ENCODE assay signal across 9 cellular contexts in the genomic region with DNA sequence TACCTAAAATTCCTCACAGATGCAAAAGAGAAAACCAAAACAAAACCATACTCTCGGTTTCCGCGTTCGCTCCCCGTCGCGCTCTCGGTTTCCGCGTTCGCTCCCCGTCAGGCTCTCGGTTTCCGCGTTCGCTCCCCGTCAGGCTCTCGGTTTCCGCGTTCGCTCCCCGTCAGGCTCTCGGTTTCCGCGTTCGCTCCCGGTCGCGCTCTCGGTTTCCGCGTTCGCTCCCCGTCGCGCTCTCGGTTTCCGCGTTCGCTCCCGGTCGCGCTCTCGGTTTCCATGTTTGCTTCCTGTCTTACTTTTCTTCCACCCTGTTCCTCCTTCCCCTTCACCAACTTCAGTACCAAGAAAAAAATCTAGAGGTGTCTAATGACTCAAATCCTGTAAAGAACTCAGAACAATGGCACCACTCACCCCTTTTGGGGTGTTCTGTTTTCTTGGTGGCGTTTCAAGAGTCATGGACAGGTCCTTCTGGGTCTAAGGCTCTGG. TPM values are rescaled to one million over a fixed set of nuclear protein-coding genes. Genes with fewer than 3 reads are reported as not detected.
DNase-seq lines count a peak whose midpoint lies in the region; ATAC-seq and TF ChIP-seq lines count a peak whose summit lies in the region.
"Not testable (repeated sequence)": the region's sequence is repeated elsewhere in the genome, so short reads cannot be mapped to it uniquely, and the experiment has no call there.
"Had no signal": no experiment of that assay in that cellular context is flagged by ENCODE, and none has a peak within 500 bp of the region (broad histone marks: within the 10 kb centered on the region; RNA-seq: fewer than 3 reads in every experiment).

No MANE protein-coding gene starts in this region.

- intact Hi-C loops in dorsolateral prefrontal cortex (cut with DNase I) = not testable (repeated sequence)

- not testable (repeated sequence) for H2AK5ac ChIP-seq in trophoblast cell (ENCODE audit: low read length)

- TF ChIP-seq EP300 in tibial nerve (IDR thresholded peaks at IDR 0.05) = not testable (repeated sequence)

- not testable (repeated sequence) for H3K4me1 ChIP-seq in CD4-positive, CD25-positive, alpha-beta regulatory T cell (ENCODE audit: control insufficient read depth, insufficient read depth, low read length, poor library complexity, severe bottlenecking); trophoblast cell (ENCODE audit: control insufficient read depth in 1 of 2, insufficient read depth in 2 of 2, low read length in 2 of 2); tibial nerve

- not testable (repeated sequence) for H2BK12ac ChIP-seq in trophoblast cell (ENCODE audit: low read length)

- not testable (repeated sequence) for H3K9ac ChIP-seq in trophoblast cell (ENCODE audit: low read length)

- not testable (repeated sequence) for ATAC-seq in CD4-positive, CD25-positive, alpha-beta regulatory T cell (ENCODE audit: low read depth in 2 of 2); memory B cell (ENCODE audit: low read depth)

- not testable (repeated sequence) for H3K27me3 ChIP-seq in CD4-positive, CD25-positive, alpha-beta regulatory T cell (ENCODE audit: control insufficient read depth, insufficient read depth, low read length); MG63; trophoblast cell (ENCODE audit: insufficient read depth, low read length)
- H3K27me3 ChIP-seq in dorsolateral prefrontal cortex (peaks cover 0 to 68% (median 26%) of the 10 kb centered on the region in 45 donors), tibial nerve (peaks cover 0 to 48% of the 10 kb centered on the region in 2 donors)

- H3K4me3 Mint-ChIP-seq in CD4-positive, CD25-positive, alpha-beta regulatory T cell = peak overlapping the region; percentile 85 to 98 (median 90)
- peak overlapping the region; percentile 75 for H3K4me3 Mint-ChIP-seq in glutamatergic neuron (ENCODE audit: unreplicated experiment)
- peak overlapping the region; percentile 86 for H3K4me3 Mint-ChIP-seq in memory B cell

- not testable (repeated sequence) for H3K9me3 ChIP-seq in CD4-positive, CD25-positive, alpha-beta regulatory T cell (ENCODE audit: control insufficient read depth in 2 of 2, low read length in 2 of 2); MG63; trophoblast cell (ENCODE audit: insufficient read depth, low read depth, low read length); tibial nerve

- H2BK5ac ChIP-seq in trophoblast cell (ENCODE audit: low read depth, low read length, poor library complexity) = not testable (repeated sequence)

- peak overlapping the region; percentile 74 to 95 (median 94) for H3K27ac Mint-ChIP-seq in CD4-positive, CD25-positive, alpha-beta regulatory T cell
- H3K27ac Mint-ChIP-seq in glutamatergic neuron (ENCODE audit: unreplicated experiment) = not testable (repeated sequence)
- H3K27ac Mint-ChIP-seq in memory B cell = peak overlapping the region; percentile 16

- not testable (repeated sequence) for H3K27me3 Mint-ChIP-seq in CD4-positive, CD25-positive, alpha-beta regulatory T cell; glutamatergic neuron (ENCODE audit: unreplicated experiment); memory B cell

- not testable (repeated sequence) for TF ChIP-seq CTCF in dorsolateral prefrontal cortex (IDR thresholded peaks at IDR 0.05 in 54 of 56, conservative IDR thresholded peaks at IDR 0.05 in 2 of 56; ENCODE audit: low read depth in 1 of 56, partially characterized antibody in 56 of 56); glutamatergic neuron (IDR thresholded peaks at IDR 0.05; ENCODE audit: partially characterized antibody, unreplicated experiment); tibial nerve (IDR thresholded peaks at IDR 0.05)

- not testable (repeated sequence) for H3K79me1 ChIP-seq in trophoblast cell (ENCODE audit: low read length)

- peak overlapping the region; percentile 58 for H4K8ac ChIP-seq in trophoblast cell (ENCODE audit: low read depth, low read length)

- H4K91ac ChIP-seq in trophoblast cell (ENCODE audit: low read depth, low read length) = peak overlapping the region; percentile 18

- H3K4me3 ChIP-seq in CD4-positive, CD25-positive, alpha-beta regulatory T cell (ENCODE audit: low read depth, low read length) = peak overlapping the region; percentile 92
- peak overlapping the region; percentile 49 for H3K4me3 ChIP-seq in MG63
- H3K4me3 ChIP-seq in dorsolateral prefrontal cortex = peak overlapping the region in 42 of 59 donors; percentile 3 to 59 (median 29)
- H3K4me3 ChIP-seq in trophoblast cell (ENCODE audit: low read depth, low read length) = peak overlapping the region; percentile 64
- H3K4me3 ChIP-seq in tibial nerve = peak overlapping the region; percentile 18 to 42 (median 32)

- H2BK120ac ChIP-seq in trophoblast cell (ENCODE audit: insufficient read depth, low read length, poor library complexity) = peak overlapping the region; percentile 57

- not testable (repeated sequence) for H3K23ac ChIP-seq in trophoblast cell (ENCODE audit: low read length)

- no CpG with 5 or more reads among the region's 45 CpGs for WGBS in trophoblast cell (ENCODE audit: extremely low coverage, insufficient coverage, insufficient read length)
- WGBS in tibial nerve, 2 donors = 4 to 8% methylated on average over 43 to 45 of the region's 45 CpGs

- H3K18ac ChIP-seq in trophoblast cell (ENCODE audit: low read length) = not testable (repeated sequence)

- H3K9me3 Mint-ChIP-seq in CD4-positive, CD25-positive, alpha-beta regulatory T cell; glutamatergic neuron (ENCODE audit: unreplicated experiment); memory B cell: not testable (repeated sequence)

- peaks cover 5 to 31% (median 16%) of the 10 kb centered on the region in 4 donors for H3K4me1 Mint-ChIP-seq in CD4-positive, CD25-positive, alpha-beta regulatory T cell
- not testable (repeated sequence) for H3K4me1 Mint-ChIP-seq in glutamatergic neuron (ENCODE audit: low read depth, unreplicated experiment); memory B cell

- TF ChIP-seq POLR2A in tibial nerve (IDR thresholded peaks at IDR 0.05) = not testable (repeated sequence)

- not testable (repeated sequence) for H4K12ac ChIP-seq in trophoblast cell (ENCODE audit: low read depth, low read length)

- not testable (repeated sequence) for H3K36me3 Mint-ChIP-seq in CD4-positive, CD25-positive, alpha-beta regulatory T cell; memory B cell
- H3K36me3 Mint-ChIP-seq in glutamatergic neuron (ENCODE audit: unreplicated experiment) = peaks cover 12% of the 10 kb centered on the region

- H3K27ac ChIP-seq in CD4-positive, CD25-positive, alpha-beta regulatory T cell (ENCODE audit: insufficient read depth, low read length, poor library complexity, severe bottlenecking) = peak overlapping the region; percentile 67
- H3K27ac ChIP-seq in dorsolateral prefrontal cortex; trophoblast cell (ENCODE audit: low read depth, low read length): not testable (repeated sequence)
- H3K27ac ChIP-seq in tibial nerve = peak overlapping the region in 1 of 4 donors; percentile 26

- peak overlapping the region; percentile 45 for H2AFZ ChIP-seq in trophoblast cell (ENCODE audit: insufficient read depth, low read length, poor library complexity)

- DNase-seq in CD4-positive, CD25-positive, alpha-beta regulatory T cell = peak in 2 of 3 donors; percentile 23 to 27
- DNase-seq in MG63; dorsolateral prefrontal cortex; glutamatergic neuron; memory B cell (ENCODE audit: low spot score in 2 of 2); trophoblast cell; tibial nerve (ENCODE audit: low spot score in 2 of 2): not testable (repeated sequence)
- DNase-seq in activated naive CD4-positive, alpha-beta T cell treated with Interleukin-2 at 50 U/mL for 16 hours = peak; percentile 17

- H3K4ac ChIP-seq in trophoblast cell (ENCODE audit: low read depth, low read length) = not testable (repeated sequence)

- H3K14ac ChIP-seq in trophoblast cell (ENCODE audit: low read length) = peak overlapping the region; percentile 40

- not testable (repeated sequence) for H3K36me3 ChIP-seq in CD4-positive, CD25-positive, alpha-beta regulatory T cell (ENCODE audit: control insufficient read depth, insufficient read depth, low read length); MG63; trophoblast cell (ENCODE audit: control insufficient read depth in 1 of 2, insufficient read depth in 2 of 2, low read length in 2 of 2); tibial nerve

- H3K79me2 ChIP-seq in trophoblast cell (ENCODE audit: control insufficient read depth, insufficient read depth, low read length, poor library complexity) = not testable (repeated sequence)

- H3K4me2 ChIP-seq in trophoblast cell (ENCODE audit: low read length) = peak overlapping the region; percentile 22

RNA-seq across cellular contexts. Expression of a gene that starts 12.6 kb away (rescaled TPM):
- total RNA-seq in CD4-positive, CD25-positive, alpha-beta regulatory T cell = 16.5 TPM
- polyA plus RNA-seq in CD4-positive, CD25-positive, alpha-beta regulatory T cell = 10 to 100 TPM; 12.8 to 16.7 (median 14.9) TPM
- total RNA-seq in MG63 (2014; rRNA removed; shearing (Covaris generic); ENCODE audit: low replicate concordance) = 30.3 and 49.7 TPM in 2 replicates
- total RNA-seq in dorsolateral prefrontal cortex (1 to 10 TPM; 1.7 to 5.4 (median 3.1) TPM), glutamatergic neuron (ENCODE audit: unreplicated experiment) (23.2 TPM), tibial nerve (1 to 10 TPM; 5.7 to 8.5 (median 6.7) TPM)
- 16.8 and 18.1 TPM in 2 replicates for polyA plus RNA-seq in trophoblast cell (2013)

RNA-seq across cellular contexts. Expression of a gene that starts 31.8 kb away (rescaled TPM):
- total RNA-seq in CD4-positive, CD25-positive, alpha-beta regulatory T cell = 94.5 TPM
- 10 to 100 TPM in 3 of 4 donors, 1 to 10 TPM in 1; 8.8 to 17.5 (median 14.6) TPM for polyA plus RNA-seq in CD4-positive, CD25-positive, alpha-beta regulatory T cell
- not detected in 2 replicates for total RNA-seq in MG63 (2014; rRNA removed; shearing (Covaris generic); ENCODE audit: low replicate concordance)
- total RNA-seq in dorsolateral prefrontal cortex (1 to 10 TPM in 96 of 120 experiments, under 1 TPM in 24; 0.48 to 3.9 (median 1.6) TPM), glutamatergic neuron (ENCODE audit: unreplicated experiment) (not detected), tibial nerve (1 to 10 TPM; 1.5 to 7.7 (median 5.4) TPM)
- polyA plus RNA-seq in trophoblast cell (2013) = 0.04 and 0.10 TPM in 2 replicates
- total RNA-seq: SK-MEL-5 had no signal

RNA-seq across cellular contexts. Expression of a gene that starts 47.9 kb away (rescaled TPM):
- 0.89 TPM for total RNA-seq in CD4-positive, CD25-positive, alpha-beta regulatory T cell
- polyA plus RNA-seq in CD4-positive, CD25-positive, alpha-beta regulatory T cell = 1 to 10 TPM in 1 of 4 donors, under 1 TPM in 2, not detected in 1; 0.32 to 1.1 (median 0.95) TPM
- 7.2 and 10.8 TPM in 2 replicates for total RNA-seq in MG63 (2014; rRNA removed; shearing (Covaris generic); ENCODE audit: low replicate concordance)
- 10 to 100 TPM in 82 of 120 experiments, 1 to 10 TPM in 38; 5.2 to 21.3 (median 11.7) TPM for total RNA-seq in dorsolateral prefrontal cortex
- total RNA-seq in glutamatergic neuron (ENCODE audit: unreplicated experiment) = 5.9 TPM
- polyA plus RNA-seq in trophoblast cell (2013) = 2.2 and 2.6 TPM in 2 replicates
- total RNA-seq in tibial nerve = 10 to 100 TPM; 10.1 to 21.0 (median 12.8) TPM

RNA-seq across cellular contexts. Expression of a gene that starts 55.3 kb away (rescaled TPM):
- total RNA-seq in CD4-positive, CD25-positive, alpha-beta regulatory T cell = not detected
- not detected for polyA plus RNA-seq in CD4-positive, CD25-positive, alpha-beta regulatory T cell
- 26.9 and 31.3 TPM in 2 replicates for total RNA-seq in MG63 (2014; rRNA removed; shearing (Covaris generic); ENCODE audit: low replicate concordance)
- total RNA-seq in dorsolateral prefrontal cortex = 10 to 100 TPM; 14.0 to 70.3 (median 45.2) TPM
- total RNA-seq in glutamatergic neuron (ENCODE audit: unreplicated experiment) = 44.8 TPM
- polyA plus RNA-seq in trophoblast cell (2013) = 1.2 and 1.5 TPM in 2 replicates
- 100 to 1,000 TPM in 3 of 4 donors, 10 to 100 TPM in 1; 31.2 to 152 (median 118) TPM for total RNA-seq in tibial nerve

Comparison
In these comparisons a context has a peak if more than half of its experiments do, and no peak if none do; other contexts are left out.
1. H3K4me3 ChIP-seq: peak in every context shown above with its lines; median percentile 92 in CD4-positive, CD25-positive, alpha-beta regulatory T cell; 64 in trophoblast cell; 49 in MG63; 32 in tibial nerve; 29 in dorsolateral prefrontal cortex.
2. RNA of a gene that starts 31.8 kb away (total RNA-seq): 94.5 TPM in CD4-positive, CD25-positive, alpha-beta regulatory T cell (single experiment); 1.5 to 7.7 TPM in tibial nerve, 0.48 to 3.9 TPM in dorsolateral prefrontal cortex, not detected in glutamatergic neuron (single experiment) and not detected in MG63; every median in the first group is over 10 times any median in the second.
3. Peak in every context shown above with its lines, with median percentiles within 50 percentile points of each other: H3K4me3 Mint-ChIP-seq.